ENCODE assay signal across 9 cellular contexts in genomic region chr14:96051642-96052540, GRCh38.
DNase-seq lines count a peak whose midpoint lies in the region; ATAC-seq and TF ChIP-seq lines count a peak whose summit lies in the region.
"Had no signal": no experiment of that assay in that cellular context is flagged by ENCODE, and none has a peak within 500 bp of the region (broad histone marks: within the 10 kb centered on the region; RNA-seq: fewer than 3 reads in every experiment).

No MANE protein-coding gene starts in this region.

- peak; percentile 58 for DNase-seq in GM12865 (ENCODE audit: low read depth)
- DNase-seq in NAMALWA (ENCODE audit: low spot score): peak; percentile 66
- peak; percentile 10 for DNase-seq in epithelial cell of esophagus (ENCODE audit: low read depth)
- no peak for DNase-seq in Kasumi-1 (lab: John Stamatoyannopoulos, UW)
- DNase-seq in GM19238 (ENCODE audit: insufficient read length, low spot score): no peak
- DNase-seq in AG08395 (ENCODE audit: low spot score): no peak
- DNase-seq: naive thymus-derived CD8-positive, alpha-beta T cell had no signal

- H3K27ac ChIP-seq in 22Rv1: no peak overlapping the region

- TF ChIP-seq CTCF in 22Rv1 (IDR thresholded peaks at IDR 0.05) (peak; percentile 54), GM12865 (IDR thresholded peaks at IDR 0.05; ENCODE audit: insufficient read depth, low read depth, low read length, missing control alignments) (peak; percentile 50), epithelial cell of esophagus (IDR thresholded peaks at IDR 0.05; ENCODE audit: insufficient read depth, low read depth, low read length, missing control alignments) (peak; percentile 41)

- H3K4me3 ChIP-seq in GM12865 (ENCODE audit: low read depth, low read length) (no peak overlapping the region), epithelial cell of esophagus (ENCODE audit: low read length) (no peak overlapping the region)

- ATAC-seq in activated CD4-positive, CD25-positive, alpha-beta regulatory T cell treated with anti-CD3 and anti-CD28 coated beads, Interleukin-2, amount 50 U/mL, for 24 hours: no peak
- ATAC-seq: naive thymus-derived CD8-positive, alpha-beta T cell had no signal

Comparison
In these comparisons a context has a peak if more than half of its experiments do, and no peak if none do; other contexts are left out.
1. DNase-seq: peak in GM12865 (single experiment), NAMALWA (single experiment) and epithelial cell of esophagus (single experiment); none in Kasumi-1 (0 of 2), GM19238 (single experiment) and AG08395 (single experiment).
2. Peak in every context shown above with its lines, with median percentiles within 50 percentile points of each other: CTCF ChIP-seq.